Comparison of ENCODE assay signal across 17 cellular contexts in genomic region chr22:31241200-31241599, GRCh38.
DNase-seq lines count a peak whose midpoint lies in the region; FAIRE-seq and TF ChIP-seq lines count a peak whose summit lies in the region.
"Had no signal": no experiment of that assay in that cellular context is flagged by ENCODE, and none has a peak within 500 bp of the region (broad histone marks: within the 10 kb centered on the region; RNA-seq: fewer than 3 reads in every experiment).

No MANE protein-coding gene starts in this region.

- H3K9me3 ChIP-seq in parathyroid adenoma (ENCODE audit: control insufficient read depth, low read length), result no peaks in the 10 kb centered on the region
- H3K9me3 ChIP-seq: Peyer's patch, suprapubic skin had no signal

- H3K27me3 ChIP-seq in parathyroid adenoma (ENCODE audit: control insufficient read depth, insufficient read depth, low read length), result no peaks in the 10 kb centered on the region
- H3K27me3 ChIP-seq: neural progenitor cell, Peyer's patch, suprapubic skin had no signal

- H3K79me2 ChIP-seq in parathyroid adenoma, result peaks cover 13% of the 10 kb centered on the region

- no peak overlapping the region for H2AFZ ChIP-seq in parathyroid adenoma
- H2AFZ ChIP-seq: neural progenitor cell had no signal

- peak overlapping the region; percentile 64 for H3K4me2 ChIP-seq in parathyroid adenoma (ENCODE audit: low read length)
- H3K4me2 ChIP-seq: neural progenitor cell had no signal

- no peak for TF ChIP-seq CTCF in fibroblast of pulmonary artery (IDR thresholded peaks at IDR 0.05; ENCODE audit: low read length, missing control alignments)
- TF ChIP-seq CTCF in parathyroid adenoma (IDR thresholded peaks at IDR 0.05), result no peak

- H3K36me3 ChIP-seq in parathyroid adenoma (ENCODE audit: control insufficient read depth, insufficient read depth, low read length), result no peaks in the 10 kb centered on the region
- H3K36me3 ChIP-seq: neural progenitor cell, Peyer's patch, suprapubic skin had no signal

- peaks cover 43% of the 10 kb centered on the region for H3K4me1 ChIP-seq in parathyroid adenoma

- H3K4me3 ChIP-seq in fibroblast of pulmonary artery (replicated peaks; ENCODE audit: low read depth, low read length) (no peak overlapping the region), parathyroid adenoma (ENCODE audit: low read depth, low read length) (peak overlapping the region; percentile 35)
- H3K4me3 ChIP-seq: neural progenitor cell, Peyer's patch, suprapubic skin had no signal

- DNase-seq in GM03348 (ENCODE audit: low spot score), result peak; percentile 25
- peak; percentile 50 for DNase-seq in RCC 7860 (ENCODE audit: low spot score)
- peak; percentile 16 for DNase-seq in fibroblast of pulmonary artery (ENCODE audit: low read depth)
- no peak for DNase-seq in kidney glomerular epithelial cell (lab: John Stamatoyannopoulos, UW)
- DNase-seq in activated CD4-positive, CD25-positive, alpha-beta regulatory T cell (lab: John Stamatoyannopoulos, UW), result no peak
- no peak for DNase-seq in Kasumi-1 (lab: John Stamatoyannopoulos, UW)
- no peak for DNase-seq in NCI-H69 (lab: John Stamatoyannopoulos, UW)
- DNase-seq: activated CD8-positive, alpha-beta T cell treated with anti-CD3 and anti-CD28 coated beads, Interleukin-2, amount 10 ng/mL, durations not matched to agents 7 days and 5 days; COR-L47; glutamatergic neuron; left cardiac atrium; NCI-H1436 treated with DMSO at 0.1 percent for 48 hours had no signal

- H3K9ac ChIP-seq in parathyroid adenoma, result no peak overlapping the region
- H3K9ac ChIP-seq: neural progenitor cell had no signal

- no peak for FAIRE-seq in RCC 7860 (lab: Jason Lieb, UNC)
- FAIRE-seq: endometrium had no signal

- H3K27ac ChIP-seq in parathyroid adenoma, result peak overlapping the region; percentile 94
- H3K27ac ChIP-seq: neural progenitor cell, suprapubic skin had no signal

Comparison
In these comparisons a context has a peak if more than half of its experiments do, and no peak if none do; other contexts are left out.
1. DNase-seq: peak in GM03348 (single experiment), RCC 7860 (single experiment) and fibroblast of pulmonary artery (single experiment); none in kidney glomerular epithelial cell (single experiment), activated CD4-positive, CD25-positive, alpha-beta regulatory T cell (0 of 4), Kasumi-1 (0 of 2) and NCI-H69 (single experiment).